10 cellular contexts compared by ENCODE assay signal in the genomic region with DNA sequence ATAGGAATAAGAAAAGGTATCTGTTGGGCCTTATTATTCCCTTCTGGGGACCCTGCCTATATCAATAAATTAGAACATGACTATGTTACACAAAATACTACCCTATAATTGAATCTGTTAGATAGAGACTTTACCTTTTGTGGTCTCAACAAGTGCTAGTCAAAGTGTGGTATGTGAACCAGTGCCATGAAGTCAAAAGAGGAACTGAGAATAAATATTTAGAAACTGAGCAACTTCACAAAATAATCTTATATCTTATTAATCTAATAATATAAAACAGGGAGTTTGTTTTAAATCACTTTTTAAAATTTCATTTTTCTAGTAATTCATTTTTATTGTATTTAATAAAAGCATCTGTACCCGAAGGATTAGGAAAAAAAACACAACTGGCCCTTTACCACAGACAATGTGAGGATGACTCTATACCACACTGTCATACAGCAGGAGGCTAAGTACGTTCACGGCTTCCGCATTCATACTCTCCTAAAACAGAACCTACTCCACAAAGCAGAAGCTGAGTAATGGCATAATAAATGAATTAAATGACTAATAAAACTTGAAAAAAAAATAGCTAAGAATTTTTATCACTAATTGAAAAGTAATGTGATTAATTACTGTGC. TPM values are rescaled to one million over a fixed set of nuclear protein-coding genes. Genes with fewer than 3 reads are reported as not detected.
DNase-seq lines count a peak whose midpoint lies in the region; ATAC-seq and TF ChIP-seq lines count a peak whose summit lies in the region.
"Had no signal": no experiment of that assay in that cellular context is flagged by ENCODE, and none has a peak within 500 bp of the region (broad histone marks: within the 10 kb centered on the region; RNA-seq: fewer than 3 reads in every experiment).

No MANE protein-coding gene starts in this region.

- H3K9me3 Mint-ChIP-seq in nephron: peaks cover 11% of the 10 kb centered on the region
- H3K9me3 Mint-ChIP-seq in CD8-positive, alpha-beta T cell: peaks cover 14% of the 10 kb centered on the region
- peaks cover 13% of the 10 kb centered on the region for H3K9me3 Mint-ChIP-seq in activated CD8-positive, alpha-beta memory T cell treated with anti-CD3 and anti-CD28 coated beads, Interleukin-2, amount 10 ng/mL, durations not matched to agents 7 days and 5 days (ENCODE audit: low read depth)

- no peak for DNase-seq in CD8-positive, alpha-beta T cell
- no peak for DNase-seq in HCEC 1CT
- DNase-seq in activated CD8-positive, alpha-beta memory T cell treated with anti-CD3 and anti-CD28 coated beads, Interleukin-2, amount 10 ng/mL, durations not matched to agents 7 days and 5 days: no peak
- DNase-seq: activated gamma-delta T cell treated with Interleukin-2 at 50 U/mL for 16 hours, NCI-H446 had no signal

- no peaks in the 10 kb centered on the region for H3K4me1 ChIP-seq in CD8-positive, alpha-beta T cell (ENCODE audit: insufficient read depth, low read length)

- peak overlapping the region in 2 of 3 experiments; percentile 23 to 79 for H3K27ac Mint-ChIP-seq in nephron
- no peak overlapping the region for H3K27ac Mint-ChIP-seq in CD8-positive, alpha-beta T cell
- H3K27ac Mint-ChIP-seq in activated CD8-positive, alpha-beta memory T cell treated with anti-CD3 and anti-CD28 coated beads, Interleukin-2, amount 10 ng/mL, durations not matched to agents 7 days and 5 days: no peak overlapping the region

- no peak overlapping the region for H3K27ac ChIP-seq in CD8-positive, alpha-beta T cell (ENCODE audit: low read depth, low read length)
- H3K27ac ChIP-seq: neutrophil had no signal

- no peaks in the 10 kb centered on the region for H3K4me1 Mint-ChIP-seq in nephron
- no peaks in the 10 kb centered on the region for H3K4me1 Mint-ChIP-seq in CD8-positive, alpha-beta T cell (ENCODE audit: low read depth)
- no peaks in the 10 kb centered on the region for H3K4me1 Mint-ChIP-seq in activated CD8-positive, alpha-beta memory T cell treated with anti-CD3 and anti-CD28 coated beads, Interleukin-2, amount 10 ng/mL, durations not matched to agents 7 days and 5 days

- H3K9me3 ChIP-seq in CD8-positive, alpha-beta T cell (ENCODE audit: low read length): peaks cover 4% of the 10 kb centered on the region

- H3K4me3 ChIP-seq in CD8-positive, alpha-beta T cell (ENCODE audit: low read depth, low read length): no peak overlapping the region

- peaks cover 89% of the 10 kb centered on the region for H3K36me3 Mint-ChIP-seq in nephron (ENCODE audit: low read depth)
- H3K36me3 Mint-ChIP-seq in CD8-positive, alpha-beta T cell: peaks cover 77% of the 10 kb centered on the region
- peaks cover 70% of the 10 kb centered on the region for H3K36me3 Mint-ChIP-seq in activated CD8-positive, alpha-beta memory T cell treated with anti-CD3 and anti-CD28 coated beads, Interleukin-2, amount 10 ng/mL, durations not matched to agents 7 days and 5 days

- TF ChIP-seq CTCF in nephron (IDR thresholded peaks at IDR 0.05; ENCODE audit: unreplicated experiment in 3 of 3): no peak
- no peak for TF ChIP-seq CTCF in CD8-positive, alpha-beta T cell (IDR thresholded peaks at IDR 0.05)

- H3K27me3 Mint-ChIP-seq in nephron (ENCODE audit: low read depth): no peaks in the 10 kb centered on the region
- H3K27me3 Mint-ChIP-seq in CD8-positive, alpha-beta T cell (ENCODE audit: low read depth): no peaks in the 10 kb centered on the region
- H3K27me3 Mint-ChIP-seq in activated CD8-positive, alpha-beta memory T cell treated with anti-CD3 and anti-CD28 coated beads, Interleukin-2, amount 10 ng/mL, durations not matched to agents 7 days and 5 days: no peaks in the 10 kb centered on the region

- peaks cover 33% of the 10 kb centered on the region for H3K36me3 ChIP-seq in CD8-positive, alpha-beta T cell (ENCODE audit: insufficient read depth, low read length)

- POLR2A ChIA-PET in CD8-positive, alpha-beta T cell (lab: Charles Lee): no interaction called here

- CTCF ChIA-PET in CD8-positive, alpha-beta T cell (lab: Charles Lee): no interaction called here
- CTCF ChIA-PET in activated CD8-positive, alpha-beta memory T cell treated with anti-CD3 and anti-CD28 coated beads, Interleukin-2, amount 10 ng/mL, durations not matched to agents 7 days and 5 days (lab: Charles Lee): no interaction called here

- intact Hi-C loops in CD8-positive, alpha-beta T cell (cut with DNase I, micrococcal nuclease): no loop called here

- ATAC-seq in GM19023 (IDR thresholded peaks at IDR 0.05; ENCODE audit: unreplicated experiment): peak; percentile 95
- ATAC-seq in HG02588 (IDR thresholded peaks at IDR 0.05; ENCODE audit: unreplicated experiment): peak; percentile 95
- peak; percentile 99 for ATAC-seq in HG03457 (IDR thresholded peaks at IDR 0.05; ENCODE audit: unreplicated experiment)
- no peak for ATAC-seq in CD8-positive, alpha-beta T cell
- no peak for ATAC-seq in activated CD8-positive, alpha-beta memory T cell treated with anti-CD3 and anti-CD28 coated beads, Interleukin-2, amount 10 ng/mL, durations not matched to agents 7 days and 5 days

- H3K27me3 ChIP-seq in CD8-positive, alpha-beta T cell (ENCODE audit: insufficient read depth, low read length): no peaks in the 10 kb centered on the region
- H3K27me3 ChIP-seq: neutrophil had no signal

- H3K4me3 Mint-ChIP-seq in nephron: no peak overlapping the region
- H3K4me3 Mint-ChIP-seq in CD8-positive, alpha-beta T cell: no peak overlapping the region
- H3K4me3 Mint-ChIP-seq in activated CD8-positive, alpha-beta memory T cell treated with anti-CD3 and anti-CD28 coated beads, Interleukin-2, amount 10 ng/mL, durations not matched to agents 7 days and 5 days: no peak overlapping the region

RNA-seq across cellular contexts. Expression of a gene that starts 42.1 kb away (rescaled TPM):
- total RNA-seq in CD8-positive, alpha-beta T cell: 10 to 100 TPM; 61.0 to 62.0 TPM
- 10 to 100 TPM; 43.7 to 54.3 TPM for total RNA-seq in activated CD8-positive, alpha-beta memory T cell treated with anti-CD3 and anti-CD28 coated beads, Interleukin-2, amount 10 ng/mL, durations not matched to agents 7 days and 5 days

RNA-seq across cellular contexts. Expression of a gene that starts 53.2 kb away (rescaled TPM):
- total RNA-seq in CD8-positive, alpha-beta T cell: 10 to 100 TPM; 14.0 to 14.5 TPM
- 10 to 100 TPM; 22.5 to 26.3 TPM for total RNA-seq in activated CD8-positive, alpha-beta memory T cell treated with anti-CD3 and anti-CD28 coated beads, Interleukin-2, amount 10 ng/mL, durations not matched to agents 7 days and 5 days

Comparison
In these comparisons a context has a peak if more than half of its experiments do, and no peak if none do; other contexts are left out.
1. ATAC-seq: peak in GM19023 (single experiment), HG02588 (single experiment) and HG03457 (single experiment); none in CD8-positive, alpha-beta T cell (single experiment) and activated CD8-positive, alpha-beta memory T cell treated with anti-CD3 and anti-CD28 coated beads, Interleukin-2, amount 10 ng/mL, durations not matched to agents 7 days and 5 days (single experiment).
2. H3K27ac Mint-ChIP-seq: peak in nephron (2 of 3); none in CD8-positive, alpha-beta T cell (single experiment) and activated CD8-positive, alpha-beta memory T cell treated with anti-CD3 and anti-CD28 coated beads, Interleukin-2, amount 10 ng/mL, durations not matched to agents 7 days and 5 days (single experiment).